8 cellular contexts compared by ENCODE assay signal in genomic region chr12:6278439-6279255, GRCh38. TPM values are rescaled to one million over a fixed set of nuclear protein-coding genes. Genes with fewer than 3 reads are reported as not detected.
DNase-seq lines count a peak whose midpoint lies in the region; ATAC-seq and TF ChIP-seq lines count a peak whose summit lies in the region.

No MANE protein-coding gene starts in this region.

- no peaks in the 10 kb centered on the region for H3K9me3 ChIP-seq in HUES64 (ENCODE audit: insufficient read depth, low read depth, low read length)
- H3K9me3 ChIP-seq in suprapubic skin = no peaks in the 10 kb centered on the region

- peak overlapping the region; percentile 92 for H3K27ac Mint-ChIP-seq in Calu3 (ENCODE audit: unreplicated experiment)

- H3K27ac ChIP-seq in HUES64 (ENCODE audit: low read depth, low read length) (peak overlapping the region; percentile 57), suprapubic skin (peak overlapping the region; percentile 96)

- H3K4me3 ChIP-seq in HUES64 (ENCODE audit: low read length) (peak overlapping the region; percentile 56), suprapubic skin (peak overlapping the region; percentile 53)

- H3K27me3 ChIP-seq in HUES64 (ENCODE audit: insufficient read depth, low read length) = no peaks in the 10 kb centered on the region; the same call in 1 of the 2 replicates
- no peaks in the 10 kb centered on the region for H3K27me3 ChIP-seq in suprapubic skin

- ATAC-seq in GM21360 (IDR thresholded peaks at IDR 0.05; ENCODE audit: unreplicated experiment) (peak; percentile 68), omental fat pad (ENCODE audit: low FRiP score) (peak; percentile 94)

- no peaks in the 10 kb centered on the region for H3K36me3 ChIP-seq in HUES64 (ENCODE audit: insufficient read depth, low read length)
- no peaks in the 10 kb centered on the region for H3K36me3 ChIP-seq in suprapubic skin

- peaks cover 14% of the 10 kb centered on the region for H3K36me3 Mint-ChIP-seq in Calu3 (ENCODE audit: insufficient read depth, unreplicated experiment)

- peak in 1 of 2 donors; percentile 27 for TF ChIP-seq POLR2A in suprapubic skin (IDR thresholded peaks at IDR 0.05)

- TSS peak; percentile 75 for BruUV-seq in Calu3 (replicated peaks; lab: Mats Ljungman, UMichigan)

- H3K4me3 Mint-ChIP-seq in Calu3 (ENCODE audit: low read depth, unreplicated experiment) = peak overlapping the region; percentile 70

- peaks cover 38% of the 10 kb centered on the region for H3K4me1 ChIP-seq in HUES64 (ENCODE audit: insufficient read depth, low read length)
- H3K4me1 ChIP-seq in suprapubic skin = peaks cover 51% of the 10 kb centered on the region

- CTCF ChIA-PET in Calu3 (lab: Charles Lee) = interaction anchor here (0.6 to 4.0 kb wide), 12 partner anchors 8 to 290 kb away, joined by 3 to 48 read pairs (median 5); partner anchors contain the start of gene CD9

- DNase-seq in Calu3 (peak; percentile 95), SK-N-DZ (ENCODE audit: low spot score) (peak; percentile 60), glomerular visceral epithelial cell (ENCODE audit: extremely low spot score) (peak; percentile 90), omental fat pad (ENCODE audit: low spot score) (peak; percentile 58), suprapubic skin (ENCODE audit: low spot score in 2 of 2) (peak; percentile 90 to 91)
- DNase-seq in activated naive CD4-positive, alpha-beta T cell treated with anti-CD3 and anti-CD28 coated beads, Interleukin-2, amount 50 U/mL, for 16 hours = peak; percentile 87

- intact Hi-C loops in Calu3 (cut with micrococcal nuclease; ENCODE audit: unreplicated experiment) = loop anchor here (1.0 to 5.0 kb wide), 2 partner anchors 61 to 83 kb away; no protein-coding TSS in a partner anchor

- no peak for TF ChIP-seq EP300 in suprapubic skin (IDR thresholded peaks at IDR 0.05)

- TF ChIP-seq CTCF in Calu3 (IDR thresholded peaks at IDR 0.05; ENCODE audit: unreplicated experiment) (peak; percentile 96), omental fat pad (IDR thresholded peaks at IDR 0.05) (peak in 2 of 3 donors; percentile 88 to 100), suprapubic skin (IDR thresholded peaks at IDR 0.05) (peak; percentile 96 to 99)

- 12% methylated on average over 88 of the region's 88 CpGs for WGBS in HUES64
- WGBS in suprapubic skin = 24% methylated on average over 41 of the region's 88 CpGs

- peaks cover 58% of the 10 kb centered on the region for H3K4me1 Mint-ChIP-seq in Calu3 (ENCODE audit: low read depth, unreplicated experiment)

- no peaks in the 10 kb centered on the region for H3K9me3 Mint-ChIP-seq in Calu3 (ENCODE audit: low read depth, unreplicated experiment)

- H3K9ac ChIP-seq in HUES64 (ENCODE audit: low read depth, low read length) = peak overlapping the region; percentile 83

- no peaks in the 10 kb centered on the region for H3K27me3 Mint-ChIP-seq in Calu3 (ENCODE audit: unreplicated experiment)

RNA-seq across cellular contexts. Expression of gene PLEKHG6, which starts 31.8 kb away (rescaled TPM):
- total RNA-seq in Calu3 (2022) = 25.1 and 32.3 TPM in 2 replicates
- polyA plus RNA-seq in HUES64 (2013, experiment 1 of 2) = 12.1 TPM
- 11.6 TPM for polyA plus RNA-seq in HUES64 (2013, experiment 2 of 2)
- polyA plus RNA-seq in SK-N-DZ (2014; cell fraction: cytosol; rRNA removed) = not detected in 2 replicates
- 0.30 TPM in 1 of 2 replicates, not detected in the other for polyA plus RNA-seq in SK-N-DZ (2014; cell fraction: nucleus; rRNA removed)
- total RNA-seq in omental fat pad = 10 to 100 TPM; 10.1 to 77.1 (median 13.8) TPM
- 10 to 100 TPM; 12.4 to 29.9 (median 27.8) TPM for total RNA-seq in suprapubic skin

Comparison
In these comparisons a context has a peak if more than half of its experiments do, and no peak if none do; other contexts are left out.
1. Peak in every context shown above with its lines: DNase-seq, ATAC-seq, H3K4me3 ChIP-seq and H3K27ac ChIP-seq.